In genomic region chr17:44123356-44124117, GRCh38 we compare ENCODE assay signal across 8 cellular contexts. TPM values are rescaled to one million over a fixed set of nuclear protein-coding genes. Genes with fewer than 3 reads are reported as not detected.
DNase-seq lines count a peak whose midpoint lies in the region; ATAC-seq, FAIRE-seq and TF ChIP-seq lines count a peak whose summit lies in the region.

Gene HDAC5 (minus strand): TSS chr17:44123641. CDS start chr17:44117515, 6,126 bp downstream.

- intact Hi-C loops in aorta (cut with DNase I), result loop anchor here in 1 of 2 donors (1.0 to 10.0 kb wide), 3 partner anchors 15 to 219 kb away; partner anchors contain the start of gene MPP2

- peaks cover 40% of the 10 kb centered on the region for H4K20me1 ChIP-seq in astrocyte (ENCODE audit: insufficient read depth, low read length)

- H3K27ac Mint-ChIP-seq in astrocyte (ENCODE audit: unreplicated experiment), result peak within 1 kb of the TSS; percentile 98

- peak within 1 kb of the TSS; percentile 90 for H3K4me2 ChIP-seq in astrocyte (ENCODE audit: low read length)

- peaks cover 6% of the 10 kb centered on the region for H3K36me3 Mint-ChIP-seq in astrocyte (ENCODE audit: low read depth, unreplicated experiment)

- WGBS in aorta, 2 donors, result 0 to 1% methylated on average over 44 to 78 of the region's 78 CpGs

- H3K27ac ChIP-seq in astrocyte (ENCODE audit: low read depth, low read length) (peak within 1 kb of the TSS; percentile 79), aorta (ENCODE audit: low read depth in 1 of 2, low read length in 2 of 2) (peak within 1 kb of the TSS; percentile 69 to 76)

- DNase-seq in NCI-H2029 (lab: John Stamatoyannopoulos, UW) (peak; percentile 84), T-helper 22 cell (ENCODE audit: low read depth) (peak; percentile 93), astrocyte (ENCODE audit: low read depth) (peak; percentile 81), hepatic stellate cell (ENCODE audit: low spot score) (peak; percentile 96), renal cortical epithelial cell (ENCODE audit: low read depth) (peak; percentile 82), aorta (peak; percentile 98)

- peaks cover 3% of the 10 kb centered on the region for H3K27me3 Mint-ChIP-seq in astrocyte (ENCODE audit: low read depth, unreplicated experiment)

- TF ChIP-seq CTCF in astrocyte (IDR thresholded peaks at IDR 0.05; ENCODE audit: insufficient read depth, low read depth, low read length), result peak; percentile 37

- ATAC-seq in GM18508 (IDR thresholded peaks at IDR 0.05; ENCODE audit: insufficient read depth, unreplicated experiment), result peak; percentile 78
- ATAC-seq in HG02981 (IDR thresholded peaks at IDR 0.05; ENCODE audit: unreplicated experiment), result peak; percentile 85
- peak; percentile 98 for ATAC-seq in aorta (ENCODE audit: low FRiP score)

- H3K27me3 ChIP-seq in astrocyte (ENCODE audit: insufficient read depth, low read length) (no peaks in the 10 kb centered on the region), aorta (ENCODE audit: control insufficient read depth in 1 of 2, insufficient read depth in 2 of 2, low read length in 1 of 2) (no peaks in the 10 kb centered on the region)

- H3K4me1 Mint-ChIP-seq in astrocyte (ENCODE audit: low read depth, unreplicated experiment), result peaks cover 17% of the 10 kb centered on the region

- H3K9me3 Mint-ChIP-seq in astrocyte (ENCODE audit: unreplicated experiment), result no peaks in the 10 kb centered on the region

- FAIRE-seq in astrocyte (lab: Jason Lieb, UNC), result no peak

- H3K9ac ChIP-seq in astrocyte (ENCODE audit: low read length), result peak within 1 kb of the TSS; percentile 89

- peaks cover 30% of the 10 kb centered on the region for H3K79me2 ChIP-seq in astrocyte (ENCODE audit: insufficient read depth, low read length)

- H2AFZ ChIP-seq in astrocyte (ENCODE audit: low read depth, low read length), result peak within 1 kb of the TSS; percentile 97

- H3K4me3 ChIP-seq in astrocyte (ENCODE audit: insufficient read depth, low read depth, low read length) (peak within 1 kb of the TSS; percentile 73), aorta (ENCODE audit: low read length in 2 of 2) (peak within 1 kb of the TSS; percentile 96 to 98)

- H3K9me3 ChIP-seq in astrocyte (ENCODE audit: insufficient read depth, low read depth, low read length) (no peaks in the 10 kb centered on the region), aorta (ENCODE audit: control insufficient read depth, low read length) (no peaks in the 10 kb centered on the region)

- H3K36me3 ChIP-seq in astrocyte (ENCODE audit: insufficient read depth, low read length) (no peaks in the 10 kb centered on the region), aorta (ENCODE audit: control insufficient read depth in 1 of 2, insufficient read depth in 2 of 2, low read length in 1 of 2) (no peaks in the 10 kb centered on the region)

- H3K4me1 ChIP-seq in astrocyte (ENCODE audit: insufficient read depth, low read length) (peaks cover 7% of the 10 kb centered on the region), aorta (ENCODE audit: control insufficient read depth in 1 of 2, insufficient read depth in 2 of 2, low read length in 2 of 2) (no peaks in the 10 kb centered on the region)

- H3K4me3 Mint-ChIP-seq in astrocyte (ENCODE audit: unreplicated experiment), result peak within 1 kb of the TSS; percentile 92

RNA-seq across cellular contexts. Expression of gene HDAC5, which starts in this region (rescaled TPM):
- 18.7 and 21.6 TPM in 2 replicates for total RNA-seq in astrocyte
- total RNA-seq in renal cortical epithelial cell, result 10.9 and 22.7 TPM in 2 replicates
- 10 to 100 TPM; 69.7 to 82.6 TPM for total RNA-seq in aorta
- 10 to 100 TPM; 28.9 to 83.4 TPM for polyA plus RNA-seq in aorta

Comparison
In these comparisons a context has a peak if more than half of its experiments do, and no peak if none do; other contexts are left out.
1. Peak in every context shown above with its lines: DNase-seq, ATAC-seq, H3K4me3 ChIP-seq and H3K27ac ChIP-seq.